Comparison of ENCODE assay signal across 25 cellular contexts in genomic region chr12:105906545-105906944, GRCh38.
"Had no signal": no experiment of that assay in that cellular context is flagged by ENCODE, and none has a peak within 500 bp of the region (broad histone marks: within the 10 kb centered on the region; RNA-seq: fewer than 3 reads in every experiment).

No MANE protein-coding gene starts in this region.

- H3K36me3 Mint-ChIP-seq: stimulated activated naive B cell treated with anti-CD40 and anti-IgM and Interleukin-4, amounts not matched to agents 10 μg/mL and 1 μg/mL and 100 μg/mL, for 72 hours had no signal

- ATAC-seq: activated CD8-positive, alpha-beta T cell treated with anti-CD3 and anti-CD28 coated beads, Interleukin-2, amount 10 ng/mL, durations not matched to agents 7 days and 5 days; activated naive CD8-positive, alpha-beta T cell treated with anti-CD3 and anti-CD28 coated beads, Interleukin-2, amount 50 U/mL, for 24 hours; foreskin keratinocyte; left ventricle myocardium superior; stimulated activated naive B cell treated with anti-CD40 and anti-IgM and Interleukin-4, amounts not matched to agents 10 μg/mL and 1 μg/mL and 100 μg/mL, for 72 hours had no signal

- H3K9me3 ChIP-seq: breast epithelium, sigmoid colon, uterus had no signal

- DNase-seq: activated CD4-positive, alpha-beta T cell treated with anti-CD3 and anti-CD28 coated beads for 1 hour; activated CD4-positive, alpha-beta T cell treated with anti-CD3 and anti-CD28 coated beads, Interleukin-2, amount 50 U/mL, for 1 hour; activated CD8-positive, alpha-beta T cell treated with anti-CD3 and anti-CD28 coated beads, Interleukin-2, amount 10 ng/mL, durations not matched to agents 7 days and 5 days; activated gamma-delta T cell; activated naive CD4-positive, alpha-beta T cell treated with anti-CD3 and anti-CD28 coated beads, Interleukin-2, amount 50 U/mL, for 16 hours; activated naive CD8-positive, alpha-beta T cell treated with anti-CD3 and anti-CD28 coated beads, Interleukin-2, amount 50 U/mL, for 24 hours; aorta; endodermal cell; foreskin keratinocyte; kidney glomerular epithelial cell; left ventricle myocardium superior; mammary epithelial cell; sigmoid colon; stimulated activated CD4-positive, alpha-beta T cell treated with anti-CD3 and anti-CD28 coated beads, Interleukin-2, amount 100 ng/mL, for 48 hours; stimulated activated CD8-positive, alpha-beta memory T cell treated with anti-CD3 and anti-CD28 coated beads, Interleukin-4, amount 100 ng/mL, for 48 hours; stimulated activated naive B cell treated with anti-CD40 and anti-IgM and Interleukin-4, amounts not matched to agents 10 μg/mL and 1 μg/mL and 100 μg/mL, for 72 hours; T-helper 1 cell; T-helper 9 cell; uterus had no signal

- H3K4me3 ChIP-seq: breast epithelium, coronary artery, sigmoid colon, uterus had no signal

- H3K4me1 Mint-ChIP-seq: activated naive CD8-positive, alpha-beta T cell treated with anti-CD3 and anti-CD28 coated beads, Interleukin-2, amount 50 U/mL, for 24 hours; central memory CD8-positive, alpha-beta T cell; stimulated activated naive B cell treated with anti-CD40 and anti-IgM and Interleukin-4, amounts not matched to agents 10 μg/mL and 1 μg/mL and 100 μg/mL, for 72 hours had no signal

- H3K4me1 ChIP-seq: breast epithelium, sigmoid colon, uterus had no signal

- H3K27ac ChIP-seq: breast epithelium, coronary artery, epithelial cell of prostate, foreskin keratinocyte, sigmoid colon, uterus had no signal

- H3K27me3 ChIP-seq: breast epithelium, foreskin keratinocyte, sigmoid colon, uterus had no signal

- H3K4me3 Mint-ChIP-seq: activated CD8-positive, alpha-beta T cell treated with anti-CD3 and anti-CD28 coated beads, Interleukin-2, amount 10 ng/mL, durations not matched to agents 7 days and 5 days; activated naive CD8-positive, alpha-beta T cell treated with anti-CD3 and anti-CD28 coated beads, Interleukin-2, amount 50 U/mL, for 24 hours; activated T-helper 1 cell treated with anti-CD3 and anti-CD28 coated beads, Interleukin-12 subunit alpha, Interleukin-12 subunit beta, Interleukin-2, Interleukin-4 antibody, amounts not matched to agents 30 ng/mL and 10 ng/mL and 1 ng/mL, durations not matched to agents 14 hours and 24 hours and 36 hours; central memory CD8-positive, alpha-beta T cell; endodermal cell; nephron; stimulated activated naive B cell treated with anti-CD40 and anti-IgM and Interleukin-4, amounts not matched to agents 10 μg/mL and 1 μg/mL and 100 μg/mL, for 72 hours had no signal

- H3K9me3 Mint-ChIP-seq: activated T-helper 1 cell treated with anti-CD3 and anti-CD28 coated beads, Interleukin-12 subunit alpha, Interleukin-12 subunit beta, Interleukin-2, Interleukin-4 antibody, amounts not matched to agents 30 ng/mL and 10 ng/mL and 1 ng/mL, durations not matched to agents 14 hours and 24 hours and 36 hours; central memory CD8-positive, alpha-beta T cell; endodermal cell; nephron had no signal

- H3K27ac Mint-ChIP-seq: activated CD8-positive, alpha-beta T cell treated with anti-CD3 and anti-CD28 coated beads, Interleukin-2, amount 10 ng/mL, durations not matched to agents 7 days and 5 days; activated naive CD8-positive, alpha-beta T cell treated with anti-CD3 and anti-CD28 coated beads, Interleukin-2, amount 50 U/mL, for 24 hours; activated T-helper 1 cell treated with anti-CD3 and anti-CD28 coated beads, Interleukin-12 subunit alpha, Interleukin-12 subunit beta, Interleukin-2, Interleukin-4 antibody, amounts not matched to agents 30 ng/mL and 10 ng/mL and 1 ng/mL, durations not matched to agents 14 hours and 24 hours and 36 hours; endodermal cell; stimulated activated naive B cell treated with anti-CD40 and anti-IgM and Interleukin-4, amounts not matched to agents 10 μg/mL and 1 μg/mL and 100 μg/mL, for 72 hours had no signal

- H3K36me3 ChIP-seq: breast epithelium, sigmoid colon, uterus had no signal

- H3K27me3 Mint-ChIP-seq: activated naive CD8-positive, alpha-beta T cell treated with anti-CD3 and anti-CD28 coated beads, Interleukin-2, amount 50 U/mL, for 24 hours; central memory CD8-positive, alpha-beta T cell; stimulated activated naive B cell treated with anti-CD40 and anti-IgM and Interleukin-4, amounts not matched to agents 10 μg/mL and 1 μg/mL and 100 μg/mL, for 72 hours had no signal
